Comparison of ENCODE assay signal across 1 cellular context in the genomic region with DNA sequence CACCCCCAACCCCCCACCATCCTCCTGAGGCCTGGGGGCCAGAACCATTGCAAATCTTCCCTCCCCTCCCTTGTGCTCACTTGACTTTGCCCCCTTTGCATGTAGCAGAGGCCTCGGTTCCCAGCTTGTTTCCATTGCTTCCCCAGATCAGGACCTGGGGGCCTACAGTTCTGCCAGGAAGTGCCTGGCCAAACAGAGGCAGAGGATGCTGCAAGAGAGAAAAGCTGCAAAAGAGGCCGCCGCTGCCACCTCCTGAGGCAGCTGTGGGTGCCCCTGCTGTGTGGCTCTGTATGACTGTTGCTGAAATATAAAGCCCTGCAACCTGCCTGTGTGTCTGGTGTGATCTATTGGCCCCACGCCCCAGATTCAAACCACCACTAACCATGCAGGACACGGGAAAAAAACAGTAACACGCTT.
TF ChIP-seq lines count a peak whose summit lies in the region.

No MANE protein-coding gene starts in this region.

TF ChIP-seq in A549, 52 proteins besides CTCF, POLR2A, EP300 and RAD21 (continued from another document):
- TF ChIP-seq, protein P1, sequence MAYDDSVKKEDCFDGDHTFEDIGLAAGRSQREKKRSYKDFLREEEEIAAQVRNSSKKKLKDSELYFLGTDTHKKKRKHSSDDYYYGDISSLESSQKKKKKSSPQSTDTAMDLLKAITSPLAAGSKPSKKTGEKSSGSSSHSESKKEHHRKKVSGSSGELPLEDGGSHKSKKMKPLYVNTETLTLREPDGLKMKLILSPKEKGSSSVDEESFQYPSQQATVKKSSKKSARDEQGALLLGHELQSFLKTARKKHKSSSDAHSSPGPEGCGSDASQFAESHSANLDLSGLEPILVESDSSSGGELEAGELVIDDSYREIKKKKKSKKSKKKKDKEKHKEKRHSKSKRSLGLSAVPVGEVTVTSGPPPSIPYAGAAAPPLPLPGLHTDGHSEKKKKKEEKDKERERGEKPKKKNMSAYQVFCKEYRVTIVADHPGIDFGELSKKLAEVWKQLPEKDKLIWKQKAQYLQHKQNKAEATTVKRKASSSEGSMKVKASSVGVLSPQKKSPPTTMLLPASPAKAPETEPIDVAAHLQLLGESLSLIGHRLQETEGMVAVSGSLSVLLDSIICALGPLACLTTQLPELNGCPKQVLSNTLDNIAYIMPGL (CRISPR knock-in tag; IDR thresholded peaks at IDR 0.05; ENCODE audit: borderline replicate concordance), result no peak
- TF ChIP-seq RARB (CRISPR knock-in tag; IDR thresholded peaks at IDR 0.05), result no peak; the same call in 1 of the 2 replicates
- TF ChIP-seq TP53 (CRISPR knock-in tag; IDR thresholded peaks at IDR 0.05), result no peak
- TF ChIP-seq ZC3H11A (IDR thresholded peaks at IDR 0.05), result no peak
- TF ChIP-seq CHD4 (IDR thresholded peaks at IDR 0.05; ENCODE audit: borderline replicate concordance), result no peak
- TF ChIP-seq PHF8 (IDR thresholded peaks at IDR 0.05; ENCODE audit: borderline replicate concordance, low read depth), result no peak
- TF ChIP-seq, protein P2, sequence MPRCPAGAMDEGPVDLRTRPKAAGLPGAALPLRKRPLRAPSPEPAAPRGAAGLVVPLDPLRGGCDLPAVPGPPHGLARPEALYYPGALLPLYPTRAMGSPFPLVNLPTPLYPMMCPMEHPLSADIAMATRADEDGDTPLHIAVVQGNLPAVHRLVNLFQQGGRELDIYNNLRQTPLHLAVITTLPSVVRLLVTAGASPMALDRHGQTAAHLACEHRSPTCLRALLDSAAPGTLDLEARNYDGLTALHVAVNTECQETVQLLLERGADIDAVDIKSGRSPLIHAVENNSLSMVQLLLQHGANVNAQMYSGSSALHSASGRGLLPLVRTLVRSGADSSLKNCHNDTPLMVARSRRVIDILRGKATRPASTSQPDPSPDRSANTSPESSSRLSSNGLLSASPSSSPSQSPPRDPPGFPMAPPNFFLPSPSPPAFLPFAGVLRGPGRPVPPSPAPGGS (IDR thresholded peaks at IDR 0.05), result peak; percentile 65; the same call in 1 of the 3 replicates
- TF ChIP-seq CBX2 (IDR thresholded peaks at IDR 0.05; ENCODE audit: borderline replicate concordance, low read depth), result no peak
